2 cellular contexts compared by ENCODE assay signal in the genomic region with DNA sequence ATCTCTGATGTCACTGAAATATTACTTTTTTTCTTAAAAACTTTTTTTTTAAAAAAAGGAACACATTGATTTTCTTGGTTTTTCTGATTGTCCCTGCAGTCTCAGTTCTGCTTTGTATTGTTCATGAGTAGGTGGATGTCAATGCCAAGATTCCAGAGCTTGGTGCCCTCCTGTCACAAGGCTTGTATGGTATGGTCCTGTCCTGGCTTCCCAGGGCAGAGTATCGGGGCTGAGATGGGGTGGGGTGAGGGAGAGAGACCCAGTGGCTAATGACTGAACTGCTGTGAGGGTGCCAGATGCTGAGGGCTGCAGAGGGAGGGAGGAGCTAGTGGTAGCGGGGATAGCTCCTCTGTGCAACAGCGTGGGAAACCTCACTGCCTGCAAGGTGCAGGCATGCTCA.
TF ChIP-seq lines count a peak whose summit lies in the region.

No MANE protein-coding gene starts in this region.

TF ChIP-seq in H1, 55 proteins besides CTCF, POLR2A, EP300 and RAD21:
- no peak for TF ChIP-seq KDM4A (IDR thresholded peaks at IDR 0.05; ENCODE audit: low read depth, low read length, severe bottlenecking)
- TF ChIP-seq JUN (IDR thresholded peaks at IDR 0.05; ENCODE audit: low read depth, low read length): no peak
- no peak for TF ChIP-seq SAP30 (IDR thresholded peaks at IDR 0.05; ENCODE audit: insufficient read depth, insufficient replicate concordance, low read length)
- TF ChIP-seq HDAC6 (IDR thresholded peaks at IDR 0.05; ENCODE audit: low read depth, low read length): no peak
- no peak for TF ChIP-seq SP4 (IDR thresholded peaks at IDR 0.05; ENCODE audit: low read length)
- TF ChIP-seq PHF8 (conservative IDR thresholded peaks at IDR 0.05; ENCODE audit: low read depth, low read length): no peak
- TF ChIP-seq RXRA (IDR thresholded peaks at IDR 0.05; ENCODE audit: insufficient read depth, low read depth, low read length): no peak
- no peak for TF ChIP-seq SP1 (IDR thresholded peaks at IDR 0.05; ENCODE audit: low read depth, low read length)
- no peak for TF ChIP-seq RBBP5 (IDR thresholded peaks at IDR 0.05; ENCODE audit: borderline replicate concordance, low read depth, low read length)
- TF ChIP-seq TAF1 (IDR thresholded peaks at IDR 0.05; ENCODE audit: low read depth, low read length): no peak
- TF ChIP-seq TAF7 (optimal IDR thresholded peaks at IDR 0.05; ENCODE audit: borderline replicate concordance, low read depth, low read length): no peak

TF ChIP-seq in HEK293T, 16 proteins besides CTCF, POLR2A, EP300 and RAD21:
- TF ChIP-seq BHLHE40 (IDR thresholded peaks at IDR 0.05; ENCODE audit: borderline replicate concordance): no peak
- no peak for TF ChIP-seq ELF4 (IDR thresholded peaks at IDR 0.05)
- TF ChIP-seq, protein P1, sequence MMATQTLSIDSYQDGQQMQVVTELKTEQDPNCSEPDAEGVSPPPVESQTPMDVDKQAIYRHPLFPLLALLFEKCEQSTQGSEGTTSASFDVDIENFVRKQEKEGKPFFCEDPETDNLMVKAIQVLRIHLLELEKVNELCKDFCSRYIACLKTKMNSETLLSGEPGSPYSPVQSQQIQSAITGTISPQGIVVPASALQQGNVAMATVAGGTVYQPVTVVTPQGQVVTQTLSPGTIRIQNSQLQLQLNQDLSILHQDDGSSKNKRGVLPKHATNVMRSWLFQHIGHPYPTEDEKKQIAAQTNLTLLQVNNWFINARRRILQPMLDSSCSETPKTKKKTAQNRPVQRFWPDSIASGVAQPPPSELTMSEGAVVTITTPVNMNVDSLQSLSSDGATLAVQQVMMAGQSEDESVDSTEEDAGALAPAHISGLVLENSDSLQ (IDR thresholded peaks at IDR 0.05): no peak
- no peak for TF ChIP-seq SP1 (IDR thresholded peaks at IDR 0.05)
- no peak for TF ChIP-seq NFRKB (IDR thresholded peaks at IDR 0.05)
- TF ChIP-seq CTBP1 (IDR thresholded peaks at IDR 0.05; ENCODE audit: borderline replicate concordance): no peak
- no peak for TF ChIP-seq TARDBP (IDR thresholded peaks at IDR 0.05)
- no peak for TF ChIP-seq L3MBTL2 (conservative IDR thresholded peaks at IDR 0.05)
- no peak for TF ChIP-seq FOXA1 (IDR thresholded peaks at IDR 0.05)
